In genomic region chr1:152110365-152110859, GRCh38 we compare ENCODE assay signal across 9 cellular contexts. TPM values are rescaled to one million over a fixed set of nuclear protein-coding genes. Genes with fewer than 3 reads are reported as not detected.
A peak's percentile ranks its signal among the peaks of the same experiment; 100 is the strongest.
DNase-seq lines count a peak whose midpoint lies in the region; ATAC-seq and TF ChIP-seq lines count a peak whose summit lies in the region.
"Had no signal": no experiment of that assay in that cellular context is flagged by ENCODE, and none has a peak within 500 bp of the region (broad histone marks: within the 10 kb centered on the region; RNA-seq: fewer than 3 reads in every experiment).

No MANE protein-coding gene starts in this region.

- H4K8ac ChIP-seq in neuronal stem cell (ENCODE audit: low read depth, low read length), result no peak overlapping the region

- H3K27me3 ChIP-seq in H7 (ENCODE audit: control insufficient read depth, insufficient read depth, low read length) (peaks cover 83% of the 10 kb centered on the region), neuronal stem cell (ENCODE audit: control insufficient read depth in 3 of 3, insufficient read depth in 3 of 3, low read depth in 1 of 3, low read length in 3 of 3) (peaks cover 52 to 76% (median 70%) of the 10 kb centered on the region in 3 experiments)

- H3K23ac ChIP-seq in neuronal stem cell (ENCODE audit: low read depth, low read length, poor library complexity), result peak overlapping the region; percentile 20

- no peak overlapping the region for H3K4ac ChIP-seq in neuronal stem cell (ENCODE audit: low read length)

- peaks cover 0 to 16% of the 10 kb centered on the region in 2 donors for H3K4me1 ChIP-seq in neuronal stem cell (ENCODE audit: control insufficient read depth in 2 of 2, insufficient read depth in 1 of 2, low read depth in 1 of 2, low read length in 2 of 2)

- H2AFZ ChIP-seq in neuronal stem cell (ENCODE audit: low read length), result peak overlapping the region; percentile 87

- no peak overlapping the region for H2BK120ac ChIP-seq in neuronal stem cell (ENCODE audit: low read depth, low read length)

- no peak overlapping the region for H4K91ac ChIP-seq in neuronal stem cell (ENCODE audit: low read depth, low read length, poor library complexity)

- no peak overlapping the region for H2BK5ac ChIP-seq in neuronal stem cell (ENCODE audit: low read length)

- no peak overlapping the region for H2AK5ac ChIP-seq in neuronal stem cell (ENCODE audit: low read depth, low read length)

- TF ChIP-seq CTCF in epithelial cell of proximal tubule (conservative IDR thresholded peaks at IDR 0.05; ENCODE audit: low read depth, low read length), result no peak

- H3K9ac ChIP-seq in neuronal stem cell (ENCODE audit: low read depth, low read length, poor library complexity), result peak overlapping the region; percentile 44

- peaks cover 14 to 52% of the 10 kb centered on the region in 2 donors for H3K9me3 ChIP-seq in neuronal stem cell (replicated peaks in 1 of 2; ENCODE audit: control insufficient read depth in 2 of 2, insufficient read depth in 1 of 2, low read depth in 1 of 2, low read length in 2 of 2)

- ATAC-seq in HG02798 (IDR thresholded peaks at IDR 0.05; ENCODE audit: poor library complexity, unreplicated experiment), result no peak

- in situ Hi-C loops in ACHN (cut with HindIII; ENCODE audit: low pct_ligation_motif_present, low pct_unique_long_range_greater_than_20kb, low sequenced_read_pairs), result no loop called here

- DNase-seq in ACHN (peak; percentile 61), H7 (peak; percentile 59), SW480 (ENCODE audit: low spot score) (peak; percentile 45), epithelial cell of proximal tubule (ENCODE audit: low read depth) (no peak), neuronal stem cell (ENCODE audit: low spot score) (no peak), NCI-H128 (lab: John Stamatoyannopoulos, UW; ENCODE audit: unreplicated experiment) (no peak), pons (ENCODE audit: low spot score) (no peak)

- no CpG with 5 or more reads among the region's 31 CpGs for WGBS in neuronal stem cell (ENCODE audit: extremely low coverage in 2 of 2, insufficient read length in 2 of 2, insufficient replicate concordance in 1 of 2), 2 donors

- H3K18ac ChIP-seq in neuronal stem cell (ENCODE audit: low read length), result peak overlapping the region; percentile 80

- H2BK15ac ChIP-seq in neuronal stem cell (ENCODE audit: low read length), result no peak overlapping the region

- H3K79me1 ChIP-seq in neuronal stem cell (ENCODE audit: low read depth, low read length), result peaks cover 2% of the 10 kb centered on the region

- peak overlapping the region; percentile 25 for H3K4me2 ChIP-seq in neuronal stem cell (ENCODE audit: insufficient read depth, low read length, poor library complexity, severe bottlenecking)

- H3K14ac ChIP-seq in neuronal stem cell (ENCODE audit: low read length), result peak overlapping the region; percentile 21

- no peak overlapping the region for H2BK12ac ChIP-seq in neuronal stem cell (ENCODE audit: low read length)

- H3K4me3 ChIP-seq in H7 (ENCODE audit: insufficient read depth, low read depth, low read length) (no peak overlapping the region), epithelial cell of proximal tubule (ENCODE audit: low read depth, low read length) (peak overlapping the region; percentile 57), neuronal stem cell (ENCODE audit: low read length in 2 of 2) (peak overlapping the region in 1 of 2 donors; percentile 65)

- H3K27ac ChIP-seq in neuronal stem cell (replicated peaks; ENCODE audit: low read length), result no peak overlapping the region

- H3K36me3 ChIP-seq in H7 (replicated peaks; ENCODE audit: control insufficient read depth, insufficient read depth, low read length) (no peaks in the 10 kb centered on the region), neuronal stem cell (replicated peaks in 1 of 2; ENCODE audit: control insufficient read depth in 2 of 2, insufficient read depth in 2 of 2, low read length in 2 of 2) (no peaks in the 10 kb centered on the region)

RNA-seq across cellular contexts. Expression of gene TCHH, which starts 4.8 kb away (rescaled TPM):
- total RNA-seq in H7 (2014; rRNA removed; shearing (Covaris generic)), result not detected in 2 replicates
- total RNA-seq in epithelial cell of proximal tubule, result under 0.01 TPM in 1 of 2 replicates, not detected in the other
- 0.03 TPM for polyA plus RNA-seq in neuronal stem cell (2013, experiment 1 of 2)
- 0.01 TPM for polyA plus RNA-seq in neuronal stem cell (2013, experiment 2 of 2)

RNA-seq across cellular contexts. Expression of gene TCHHL1, which starts 21.5 kb away (rescaled TPM):
- not detected in 2 replicates for total RNA-seq in H7 (2014; rRNA removed; shearing (Covaris generic))
- not detected in 2 replicates for total RNA-seq in epithelial cell of proximal tubule
- not detected for polyA plus RNA-seq in neuronal stem cell (2013, experiment 1 of 2)
- not detected for polyA plus RNA-seq in neuronal stem cell (2013, experiment 2 of 2)
- total RNA-seq: dermis microvascular lymphatic vessel endothelial cell had no signal

RNA-seq across cellular contexts. Expression of gene RPTN, which starts 48.6 kb away (rescaled TPM):
- total RNA-seq in H7 (2014; rRNA removed; shearing (Covaris generic)), result not detected in 2 replicates
- not detected in 2 replicates for total RNA-seq in epithelial cell of proximal tubule
- not detected for polyA plus RNA-seq in neuronal stem cell (2013, experiment 1 of 2)
- not detected for polyA plus RNA-seq in neuronal stem cell (2013, experiment 2 of 2)
- total RNA-seq: dermis microvascular lymphatic vessel endothelial cell had no signal

Comparison
In these comparisons a context has a peak if more than half of its experiments do, and no peak if none do; other contexts are left out.
1. DNase-seq: peak in ACHN (single experiment), H7 (single experiment) and SW480 (single experiment); none in epithelial cell of proximal tubule (single experiment), neuronal stem cell (single experiment), NCI-H128 (single experiment) and pons (single experiment).